1 cellular context compared by ENCODE assay signal in genomic region chr6:138526822-138527235, GRCh38.
TF ChIP-seq lines count a peak whose summit lies in the region.

No MANE protein-coding gene starts in this region.

TF ChIP-seq in IMR-90, 13 proteins besides CTCF, POLR2A, EP300 and RAD21:
- TF ChIP-seq CHD1 (IDR thresholded peaks at IDR 0.05; ENCODE audit: low read depth, low read length) (no peak), ELK1 (IDR thresholded peaks at IDR 0.05; ENCODE audit: borderline replicate concordance, low read depth, low read length) (no peak), CEBPB (IDR thresholded peaks at IDR 0.05; ENCODE audit: low read depth, low read length) (no peak), FOS (IDR thresholded peaks at IDR 0.05; ENCODE audit: low read depth, low read length) (no peak), MAFK (IDR thresholded peaks at IDR 0.05; ENCODE audit: low read depth, low read length) (no peak), MXI1 (IDR thresholded peaks at IDR 0.05; ENCODE audit: borderline replicate concordance, low read depth, low read length) (no peak), RCOR1 (IDR thresholded peaks at IDR 0.05; ENCODE audit: insufficient replicate concordance, low read length) (no peak), SMC3 (IDR thresholded peaks at IDR 0.05; ENCODE audit: low read depth, low read length) (no peak), BHLHE40 (IDR thresholded peaks at IDR 0.05; ENCODE audit: low read depth, low read length) (no peak), USF2 (IDR thresholded peaks at IDR 0.05; ENCODE audit: low read depth, low read length) (no peak)
